20 cellular contexts compared by ENCODE assay signal in genomic region chr6:92011681-92012245, GRCh38.
"Had no signal": no experiment of that assay in that cellular context is flagged by ENCODE, and none has a peak within 500 bp of the region (broad histone marks: within the 10 kb centered on the region; RNA-seq: fewer than 3 reads in every experiment).

No MANE protein-coding gene starts in this region.

- H3K36me3 ChIP-seq: heart left ventricle, left ventricle myocardium inferior, pancreas, prostate gland, tibial artery, upper lobe of left lung, vagina had no signal

- H3K27ac ChIP-seq: dorsolateral prefrontal cortex, heart left ventricle, left ventricle myocardium inferior, pancreas, prostate gland, tibial artery, upper lobe of left lung, vagina had no signal

- H3K36me3 Mint-ChIP-seq: natural killer cell had no signal

- ATAC-seq: natural killer cell, pancreas, sciatic nerve had no signal

- H3K4me1 ChIP-seq: heart left ventricle, left ventricle myocardium inferior, pancreas, prostate gland, tibial artery, upper lobe of left lung, vagina had no signal

- H3K4me1 Mint-ChIP-seq: natural killer cell, neural crest cell had no signal

- H3K4me3 Mint-ChIP-seq: natural killer cell, neural crest cell had no signal

- H3K4me3 ChIP-seq: dorsolateral prefrontal cortex, heart left ventricle, left ventricle myocardium inferior, pancreas, prostate gland, tibial artery, upper lobe of left lung, vagina had no signal

- H3K9me3 ChIP-seq: pancreas, prostate gland, upper lobe of left lung, vagina had no signal

- DNase-seq: central memory CD4-positive, alpha-beta T cell; cortex of kidney; effector CD8-positive, alpha-beta T cell; foreskin melanocyte; hippocampal formation; left ventricle myocardium inferior; natural killer cell; nucleus accumbens; stimulated activated CD4-positive, alpha-beta T cell treated with anti-CD3 and anti-CD28 coated beads, Interleukin-2, amount 100 ng/mL, for 24 hours; stimulated activated CD4-positive, alpha-beta T cell treated with anti-CD3 and anti-CD28 coated beads, Interleukin-4, amount 100 ng/mL, for 4 hours; stimulated activated naive CD4-positive, alpha-beta T cell treated with Interleukin-2 at 50 U/mL for 16 hours; tibial artery had no signal

- H3K27ac Mint-ChIP-seq: natural killer cell had no signal

- H3K27me3 ChIP-seq: dorsolateral prefrontal cortex, heart left ventricle, pancreas, tibial artery, upper lobe of left lung, vagina had no signal
